In the genomic region with DNA sequence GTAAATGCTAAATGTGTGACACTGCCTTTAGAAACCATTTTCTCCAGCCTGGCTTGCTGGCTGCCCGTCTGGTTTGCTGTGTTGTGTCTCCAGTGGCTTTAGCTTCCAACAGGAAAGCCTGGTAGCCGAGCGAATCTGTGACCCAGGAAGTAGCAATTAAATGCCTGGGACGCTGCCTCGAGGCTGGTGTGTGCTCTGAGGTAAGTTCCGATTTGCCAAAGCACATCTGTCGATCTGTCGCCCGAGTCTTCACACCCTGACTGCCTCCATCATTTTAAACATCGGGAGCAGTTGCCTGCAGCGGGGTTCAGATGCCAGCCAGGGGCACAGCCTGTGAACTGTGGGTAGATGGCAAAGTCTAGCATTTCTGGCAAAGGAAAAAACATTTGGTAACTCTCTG, we compare ENCODE assay signal across 12 cellular contexts. TPM values are rescaled to one million over a fixed set of nuclear protein-coding genes. Genes with fewer than 3 reads are reported as not detected.
A peak's percentile ranks its signal among the peaks of the same experiment; 100 is the strongest.
DNase-seq lines count a peak whose midpoint lies in the region; ATAC-seq and TF ChIP-seq lines count a peak whose summit lies in the region.
"Had no signal": no experiment of that assay in that cellular context is flagged by ENCODE, and none has a peak within 500 bp of the region (broad histone marks: within the 10 kb centered on the region; RNA-seq: fewer than 3 reads in every experiment).

No MANE protein-coding gene starts in this region.

- no peak overlapping the region for H3K27ac ChIP-seq in breast epithelium
- H3K27ac ChIP-seq: body of pancreas, epithelial cell of prostate had no signal

- BruUV-seq in MCF 10A (replicated peaks; lab: Mats Ljungman, UMichigan) = TSS peak; percentile 45

- no peaks in the 10 kb centered on the region for H3K27me3 ChIP-seq in breast epithelium
- H3K27me3 ChIP-seq: body of pancreas had no signal

- no peak for ATAC-seq in T-helper 17 cell
- ATAC-seq: body of pancreas had no signal

- peaks cover 14 to 19% of the 10 kb centered on the region in 2 donors for H3K4me1 ChIP-seq in breast epithelium

- H3K9me3 ChIP-seq in breast epithelium = no peaks in the 10 kb centered on the region
- H3K9me3 ChIP-seq in T-helper 17 cell (ENCODE audit: control insufficient read depth, low read length, poor library complexity, severe bottlenecking) = no peaks in the 10 kb centered on the region
- H3K9me3 ChIP-seq: body of pancreas had no signal

- H3K4me3 ChIP-seq in breast epithelium (no peak overlapping the region), fibroblast of the aortic adventitia (ENCODE audit: low read depth, low read length) (peak overlapping the region; percentile 88)
- H3K4me3 ChIP-seq: body of pancreas had no signal

- no peak for TF ChIP-seq POLR2A in breast epithelium (IDR thresholded peaks at IDR 0.05)

- POLR2A ChIA-PET in MCF 10A (lab: Yijun Ruan, JAX) = no interaction called here

- DNase-seq in MCF 10A (ENCODE audit: unreplicated experiment) (no peak), breast epithelium (ENCODE audit: low spot score in 2 of 2) (no peak), T-helper 17 cell (no peak), fibroblast of the aortic adventitia (ENCODE audit: low read depth) (no peak), type B pancreatic cell (ENCODE audit: extremely low spot score, unreplicated experiment) (no peak), GF-D8 (lab: John Stamatoyannopoulos, UW) (no peak), NCI-H1436 (lab: John Stamatoyannopoulos, UW) (no peak)
- DNase-seq in stimulated activated CD4-positive, alpha-beta T cell treated with anti-CD3 and anti-CD28 coated beads, Interleukin-1b, Interleukin-23, amount 100 ng/mL, for 48 hours = no peak
- DNase-seq: body of pancreas, C1 segment of cervical spinal cord, NCI-H526 had no signal

- no peak for TF ChIP-seq CTCF in MCF 10A (IDR thresholded peaks at IDR 0.05; ENCODE audit: unreplicated experiment)
- no peak for TF ChIP-seq CTCF in breast epithelium (IDR thresholded peaks at IDR 0.05)
- no peak for TF ChIP-seq CTCF in fibroblast of the aortic adventitia (IDR thresholded peaks at IDR 0.05; ENCODE audit: insufficient read depth, low read length)
- no peak for TF ChIP-seq CTCF in type B pancreatic cell (conservative IDR thresholded peaks at IDR 0.05)

- H3K27ac Mint-ChIP-seq in MCF 10A (ENCODE audit: low read depth, unreplicated experiment) (no peak overlapping the region), T-helper 17 cell (peak overlapping the region; percentile 57), type B pancreatic cell (peak overlapping the region; percentile 70)

- H3K4me1 Mint-ChIP-seq in MCF 10A (ENCODE audit: insufficient read depth, unreplicated experiment) (peaks cover 15% of the 10 kb centered on the region), T-helper 17 cell (peaks cover 26% of the 10 kb centered on the region), type B pancreatic cell (ENCODE audit: unreplicated experiment) (peaks cover 13% of the 10 kb centered on the region)

- CTCF ChIA-PET in MCF 10A (lab: Yijun Ruan, JAX) = no interaction called here

- H3K27me3 Mint-ChIP-seq in MCF 10A (ENCODE audit: insufficient read depth, unreplicated experiment) (no peaks in the 10 kb centered on the region), T-helper 17 cell (no peaks in the 10 kb centered on the region), type B pancreatic cell (no peaks in the 10 kb centered on the region)

- H3K9me3 Mint-ChIP-seq in MCF 10A (ENCODE audit: unreplicated experiment) = no peaks in the 10 kb centered on the region
- H3K9me3 Mint-ChIP-seq in type B pancreatic cell = no peaks in the 10 kb centered on the region

- intact Hi-C loops in MCF 10A (cut with micrococcal nuclease) = no loop called here
- intact Hi-C loops in breast epithelium (cut with DNase I; ENCODE audit: low total_unique reads) = no loop called here

- H3K4me3 Mint-ChIP-seq in MCF 10A (ENCODE audit: unreplicated experiment) = peak overlapping the region; percentile 77
- H3K4me3 Mint-ChIP-seq in T-helper 17 cell = peak overlapping the region; percentile 83
- H3K4me3 Mint-ChIP-seq in type B pancreatic cell = peak overlapping the region; percentile 91

- H3K36me3 Mint-ChIP-seq in MCF 10A (ENCODE audit: insufficient read depth, unreplicated experiment) = peaks cover under 1% of the 10 kb centered on the region
- no peaks in the 10 kb centered on the region for H3K36me3 Mint-ChIP-seq in T-helper 17 cell (ENCODE audit: low read depth)
- no peaks in the 10 kb centered on the region for H3K36me3 Mint-ChIP-seq in type B pancreatic cell

- H3K36me3 ChIP-seq in breast epithelium = no peaks in the 10 kb centered on the region

RNA-seq across cellular contexts. Expression of gene MIB2, which starts 2.2 kb away (rescaled TPM):
- total RNA-seq in MCF 10A (2022) (46.4 and 61.3 TPM in 2 replicates), breast epithelium (10 to 100 TPM; 32.0 to 69.5 (median 48.9) TPM), T-helper 17 cell (10 to 100 TPM; 42.0 to 50.0 TPM), fibroblast of the aortic adventitia (ENCODE audit: low replicate concordance) (37.7 and 62.1 TPM in 2 replicates), type B pancreatic cell (ENCODE audit: low replicate concordance) (73.6 and 114 TPM in 2 replicates)

RNA-seq across cellular contexts. Expression of gene MMP23B, which starts 14.5 kb away (rescaled TPM):
- 1.4 and 1.7 TPM in 2 replicates for total RNA-seq in MCF 10A (2022)
- 10 to 100 TPM in 1 of 3 donors, 1 to 10 TPM in 2; 2.7 to 15.5 (median 7.5) TPM for total RNA-seq in breast epithelium
- total RNA-seq in T-helper 17 cell = 1 to 10 TPM; 3.9 to 4.2 TPM
- 13.5 and 35.2 TPM in 2 replicates for total RNA-seq in fibroblast of the aortic adventitia (ENCODE audit: low replicate concordance)
- total RNA-seq in type B pancreatic cell (ENCODE audit: low replicate concordance) = 2.2 and 6.8 TPM in 2 replicates

RNA-seq across cellular contexts. Expression of gene FNDC10, which starts 17.6 kb away (rescaled TPM):
- total RNA-seq in MCF 10A (2022) = 4.3 and 5.1 TPM in 2 replicates
- 1 to 10 TPM in 1 of 3 donors, under 1 TPM in 2; 0.48 to 2.9 (median 0.98) TPM for total RNA-seq in breast epithelium
- 1 to 10 TPM; 3.3 to 3.4 TPM for total RNA-seq in T-helper 17 cell
- 4.5 and 5.9 TPM in 2 replicates for total RNA-seq in fibroblast of the aortic adventitia (ENCODE audit: low replicate concordance)
- total RNA-seq in type B pancreatic cell (ENCODE audit: low replicate concordance) = 8.9 and 9.3 TPM in 2 replicates

RNA-seq across cellular contexts. Expression of gene CDK11B, which starts 41.3 kb away (rescaled TPM):
- total RNA-seq in MCF 10A (2022) (32.0 and 32.5 TPM in 2 replicates), breast epithelium (10 to 100 TPM; 17.4 to 30.3 (median 26.2) TPM), T-helper 17 cell (10 to 100 TPM; 43.9 to 49.8 TPM), fibroblast of the aortic adventitia (ENCODE audit: low replicate concordance) (10.5 and 21.6 TPM in 2 replicates), type B pancreatic cell (ENCODE audit: low replicate concordance) (21.8 and 26.5 TPM in 2 replicates)

RNA-seq across cellular contexts. Expression of gene SSU72, which starts 42.9 kb away (rescaled TPM):
- 97.4 and 104 TPM in 2 replicates for total RNA-seq in MCF 10A (2022)
- 100 to 1,000 TPM; 100 to 125 (median 114) TPM for total RNA-seq in breast epithelium
- 100 to 1,000 TPM in 1 of 2 donors, 10 to 100 TPM in 1; 99.3 to 103 TPM for total RNA-seq in T-helper 17 cell
- 42.8 and 78.2 TPM in 2 replicates for total RNA-seq in fibroblast of the aortic adventitia (ENCODE audit: low replicate concordance)
- total RNA-seq in type B pancreatic cell (ENCODE audit: low replicate concordance) = 117 and 126 TPM in 2 replicates
